Comparison of ENCODE assay signal across 14 cellular contexts in genomic region chr1:98340511-98340910, GRCh38.
"Had no signal": no experiment of that assay in that cellular context is flagged by ENCODE, and none has a peak within 500 bp of the region (broad histone marks: within the 10 kb centered on the region; RNA-seq: fewer than 3 reads in every experiment).

No MANE protein-coding gene starts in this region.

- H3K9me3 Mint-ChIP-seq: activated CD4-positive, alpha-beta memory T cell treated with anti-CD3 and anti-CD28 coated beads for 36 hours; activated naive CD8-positive, alpha-beta T cell treated with anti-CD3 and anti-CD28 coated beads, Interleukin-2, amount 10 ng/mL, durations not matched to agents 7 days and 5 days; neural progenitor cell; stimulated activated memory B cell treated with anti-CD40 and anti-IgM and Interleukin-4, amounts not matched to agents 10 μg/mL and 1 μg/mL and 100 μg/mL, for 72 hours; T-helper 2 cell treated with Interferon-gamma antibody and Interleukin-4, amounts not matched to agents 5 μg/mL and 100 μg/mL, for 36 hours had no signal

- H3K36me3 Mint-ChIP-seq: activated CD4-positive, alpha-beta memory T cell treated with anti-CD3 and anti-CD28 coated beads for 36 hours; activated naive CD8-positive, alpha-beta T cell treated with anti-CD3 and anti-CD28 coated beads, Interleukin-2, amount 10 ng/mL, durations not matched to agents 7 days and 5 days; naive thymus-derived CD4-positive, alpha-beta T cell; neural progenitor cell; stimulated activated memory B cell treated with anti-CD40 and anti-IgM and Interleukin-4, amounts not matched to agents 10 μg/mL and 1 μg/mL and 100 μg/mL, for 72 hours; type B pancreatic cell had no signal

- ATAC-seq: left cardiac atrium; naive thymus-derived CD4-positive, alpha-beta T cell; right lobe of liver; stimulated activated memory B cell treated with anti-CD40 and anti-IgM and Interleukin-4, amounts not matched to agents 10 μg/mL and 1 μg/mL and 100 μg/mL, for 72 hours had no signal

- H3K27ac Mint-ChIP-seq: activated CD4-positive, alpha-beta memory T cell treated with anti-CD3 and anti-CD28 coated beads for 36 hours; activated naive CD8-positive, alpha-beta T cell treated with anti-CD3 and anti-CD28 coated beads, Interleukin-2, amount 10 ng/mL, durations not matched to agents 7 days and 5 days; naive thymus-derived CD4-positive, alpha-beta T cell; neural progenitor cell; stimulated activated memory B cell treated with anti-CD40 and anti-IgM and Interleukin-4, amounts not matched to agents 10 μg/mL and 1 μg/mL and 100 μg/mL, for 72 hours; T-helper 2 cell treated with Interferon-gamma antibody and Interleukin-4, amounts not matched to agents 5 μg/mL and 100 μg/mL, for 36 hours; type B pancreatic cell had no signal

- H3K4me3 ChIP-seq: neural progenitor cell, right lobe of liver, testis had no signal

- DNase-seq: activated CD4-positive, alpha-beta memory T cell treated with anti-CD3 and anti-CD28 coated beads for 36 hours; activated naive CD8-positive, alpha-beta T cell treated with anti-CD3 and anti-CD28 coated beads, Interleukin-2, amount 10 ng/mL, durations not matched to agents 7 days and 5 days; activated T-cell treated with anti-CD3 and anti-CD28 coated beads for 4 hours; anterior cingulate cortex; left cardiac atrium; mesendoderm; naive thymus-derived CD4-positive, alpha-beta T cell; right lobe of liver; stimulated activated CD4-positive, alpha-beta T cell treated with anti-CD3 and anti-CD28 coated beads, Interleukin-4, amount 100 ng/mL, for 4 hours; testis had no signal
